In genomic region chrX:17032351-17032750, GRCh38 we compare ENCODE assay signal across 13 cellular contexts.
DNase-seq lines count a peak whose midpoint lies in the region; ATAC-seq and TF ChIP-seq lines count a peak whose summit lies in the region.
"Had no signal": no experiment of that assay in that cellular context is flagged by ENCODE, and none has a peak within 500 bp of the region (broad histone marks: within the 10 kb centered on the region; RNA-seq: fewer than 3 reads in every experiment).

No MANE protein-coding gene starts in this region.

- no peak overlapping the region for H3T11ph ChIP-seq in H9 (ENCODE audit: low read length)

- H4K20me1 ChIP-seq in H9 (ENCODE audit: control insufficient read depth, insufficient read depth, insufficient read length), result no peaks in the 10 kb centered on the region

- no CpG with 5 or more reads among the region's 4 CpGs for WGBS in H9 (ENCODE audit: extremely low coverage, insufficient read length, low lambda C conversion rate)

- H3K23ac ChIP-seq in H9 (ENCODE audit: insufficient read length, low read depth, low read length), result no peak overlapping the region

- no peak overlapping the region for H2AK5ac ChIP-seq in H9 (ENCODE audit: insufficient read length, low read length)

- no peak overlapping the region for H2AFZ ChIP-seq in H9 (ENCODE audit: low read length)

- H3K4me2 ChIP-seq in H9 (ENCODE audit: insufficient read depth, insufficient read length, low read length), result no peak overlapping the region

- no peak overlapping the region for H3K4me3 Mint-ChIP-seq in H9
- H3K4me3 Mint-ChIP-seq: activated naive CD4-positive, alpha-beta T cell treated with anti-CD3 and anti-CD28 coated beads, Interleukin-2, amount 10 ng/mL, durations not matched to agents 7 days and 5 days had no signal

- H3K4ac ChIP-seq in H9 (ENCODE audit: low read depth, low read length), result no peak overlapping the region

- DNase-seq in Daoy (ENCODE audit: low read depth) (peak; percentile 86), WERI-Rb-1 (peak; percentile 10), fibroblast of the aortic adventitia (ENCODE audit: low read depth) (peak; percentile 87), skeletal muscle cell (ENCODE audit: low read depth) (peak; percentile 68), H9 (no peak)
- no peak for DNase-seq in effector CD4-positive, alpha-beta T cell
- DNase-seq: activated CD4-positive, alpha-beta T cell treated with anti-CD3 and anti-CD28 coated beads for 4 hours; activated naive CD4-positive, alpha-beta T cell treated with anti-CD3 and anti-CD28 coated beads, Interleukin-2, amount 10 ng/mL, durations not matched to agents 7 days and 5 days had no signal

- H3K18ac ChIP-seq in H9 (ENCODE audit: insufficient read length, low read depth, low read length), result no peak overlapping the region

- no peaks in the 10 kb centered on the region; the same call in 1 of the 2 replicates for H3K27me3 Mint-ChIP-seq in H9 (ENCODE audit: low read depth)
- H3K27me3 Mint-ChIP-seq: activated naive CD4-positive, alpha-beta T cell treated with anti-CD3 and anti-CD28 coated beads, Interleukin-2, amount 10 ng/mL, durations not matched to agents 7 days and 5 days had no signal

- H3K27ac ChIP-seq in WERI-Rb-1, result no peak overlapping the region
- no peak overlapping the region for H3K27ac ChIP-seq in H9 (ENCODE audit: insufficient read length, low read depth, low read length)
- H3K27ac ChIP-seq: C4-2B, ovary had no signal

- H2BK12ac ChIP-seq in H9 (ENCODE audit: insufficient read length, low read depth, low read length), result no peak overlapping the region

- ATAC-seq in GM21619 (IDR thresholded peaks at IDR 0.05; ENCODE audit: unreplicated experiment) (no peak), HG03175 (IDR thresholded peaks at IDR 0.05; ENCODE audit: unreplicated experiment) (no peak)
- ATAC-seq: left lobe of liver had no signal

- H3K4me1 Mint-ChIP-seq in H9, result peaks cover 0 to 2% of the 10 kb centered on the region in 2 experiments; a peak in 2 of 4 replicates
- H3K4me1 Mint-ChIP-seq: activated naive CD4-positive, alpha-beta T cell treated with anti-CD3 and anti-CD28 coated beads, Interleukin-2, amount 10 ng/mL, durations not matched to agents 7 days and 5 days had no signal

- no peak overlapping the region for H4K5ac ChIP-seq in H9 (ENCODE audit: insufficient read length, low read depth, low read length)

- no peak overlapping the region for H3K27ac Mint-ChIP-seq in H9
- H3K27ac Mint-ChIP-seq: activated naive CD4-positive, alpha-beta T cell treated with anti-CD3 and anti-CD28 coated beads, Interleukin-2, amount 10 ng/mL, durations not matched to agents 7 days and 5 days had no signal

- H4K91ac ChIP-seq in H9 (ENCODE audit: insufficient read length, low read depth, low read length), result no peak overlapping the region

- no peak overlapping the region for H3K4me3 ChIP-seq in WERI-Rb-1 (ENCODE audit: low read depth, low read length)
- no peak overlapping the region for H3K4me3 ChIP-seq in fibroblast of the aortic adventitia (ENCODE audit: low read depth, low read length)
- no peak overlapping the region for H3K4me3 ChIP-seq in skeletal muscle cell (ENCODE audit: low read depth, low read length)
- H3K4me3 ChIP-seq: ovary had no signal

- no peak for TF ChIP-seq CTCF in WERI-Rb-1 (IDR thresholded peaks at IDR 0.05; ENCODE audit: low read depth, low read length)
- TF ChIP-seq CTCF in fibroblast of the aortic adventitia (IDR thresholded peaks at IDR 0.05; ENCODE audit: insufficient read depth, low read length), result no peak
- TF ChIP-seq CTCF in H9 (conservative IDR thresholded peaks at IDR 0.05), result no peak

- H3K4me1 ChIP-seq in H9 (ENCODE audit: insufficient read depth, low read length), result no peaks in the 10 kb centered on the region

- H3K27me3 ChIP-seq in WERI-Rb-1 (ENCODE audit: insufficient read depth, low read depth, severe bottlenecking), result peaks cover 4% of the 10 kb centered on the region
- H3K27me3 ChIP-seq in H9 (ENCODE audit: insufficient read depth, low read length), result no peaks in the 10 kb centered on the region
- H3K27me3 ChIP-seq: ovary had no signal

- H3K14ac ChIP-seq in H9 (ENCODE audit: insufficient read depth, low read length), result no peak overlapping the region

- no peak overlapping the region for H2BK20ac ChIP-seq in H9 (ENCODE audit: low read depth, low read length, poor library complexity, severe bottlenecking)

- no peaks in the 10 kb centered on the region; a peak in 1 of 7 replicates for H3K36me3 Mint-ChIP-seq in H9 (ENCODE audit: insufficient read depth in 1 of 3, low read depth in 3 of 3)
- H3K36me3 Mint-ChIP-seq: activated naive CD4-positive, alpha-beta T cell treated with anti-CD3 and anti-CD28 coated beads, Interleukin-2, amount 10 ng/mL, durations not matched to agents 7 days and 5 days had no signal

- H2BK120ac ChIP-seq in H9 (ENCODE audit: low read depth, low read length, poor library complexity, severe bottlenecking), result no peak overlapping the region

- no peaks in the 10 kb centered on the region for H3K9me3 Mint-ChIP-seq in H9
- H3K9me3 Mint-ChIP-seq: activated naive CD4-positive, alpha-beta T cell treated with anti-CD3 and anti-CD28 coated beads, Interleukin-2, amount 10 ng/mL, durations not matched to agents 7 days and 5 days had no signal

- H2BK5ac ChIP-seq in H9 (ENCODE audit: insufficient read length, low read length), result no peak overlapping the region

- H3K9ac ChIP-seq in H9 (ENCODE audit: extremely low read depth, insufficient read length, low read length), result no peak overlapping the region

- H4K8ac ChIP-seq in H9 (replicated peaks; ENCODE audit: insufficient read length, low read depth, low read length), result no peak overlapping the region

- no peaks in the 10 kb centered on the region for H3K23me2 ChIP-seq in H9 (ENCODE audit: insufficient read length, low read depth, low read length, poor library complexity, severe bottlenecking)

- no peaks in the 10 kb centered on the region for H3K36me3 ChIP-seq in WERI-Rb-1
- H3K36me3 ChIP-seq: ovary had no signal

- no peaks in the 10 kb centered on the region for H3K79me1 ChIP-seq in H9 (ENCODE audit: insufficient read depth, low read depth, low read length, poor library complexity, severe bottlenecking)

- H3K9me3 ChIP-seq in WERI-Rb-1 (ENCODE audit: severe bottlenecking), result no peaks in the 10 kb centered on the region
- no peaks in the 10 kb centered on the region for H3K9me3 ChIP-seq in H9 (ENCODE audit: control insufficient read depth, low read depth, low read length)
- H3K9me3 ChIP-seq: ovary had no signal

- H3K56ac ChIP-seq in H9 (ENCODE audit: insufficient read length, low read depth, low read length), result no peak overlapping the region

- no peaks in the 10 kb centered on the region for H3K79me2 ChIP-seq in H9 (ENCODE audit: insufficient read depth, low read length)

- no peak overlapping the region for H2BK15ac ChIP-seq in H9 (ENCODE audit: low read depth, low read length)

Comparison
In these comparisons a context has a peak if more than half of its experiments do, and no peak if none do; other contexts are left out.
1. DNase-seq: peak in Daoy (single experiment), WERI-Rb-1 (single experiment), fibroblast of the aortic adventitia (single experiment) and skeletal muscle cell (single experiment); none in H9 (single experiment) and effector CD4-positive, alpha-beta T cell (single experiment).